ENCODE assay signal across 9 cellular contexts in genomic region chr6:15082708-15083107, GRCh38.
"Had no signal": no experiment of that assay in that cellular context is flagged by ENCODE, and none has a peak within 500 bp of the region (broad histone marks: within the 10 kb centered on the region; RNA-seq: fewer than 3 reads in every experiment).

No MANE protein-coding gene starts in this region.

- H3K27ac ChIP-seq: GM23248 had no signal

- H3K9me3 ChIP-seq: HAP-1 had no signal

- H3K36me3 ChIP-seq: HAP-1 had no signal

- H3K9me3 Mint-ChIP-seq: H9, HFFc6 had no signal

- H3K4me3 Mint-ChIP-seq: H9, HFFc6 had no signal

- H3K4me1 ChIP-seq: HAP-1 had no signal

- H3K4me3 ChIP-seq: GM23248, HAP-1 had no signal

- ATAC-seq: HCT116 had no signal

- H3K27ac Mint-ChIP-seq: H9, HFFc6 had no signal

- DNase-seq: GM23248, GOT3, H7, H9, HCEC 1CT, HFFc6 had no signal

- H2AFZ ChIP-seq: GM23248 had no signal

- FAIRE-seq: H54 had no signal

- H3K9ac ChIP-seq: GM23248 had no signal
